In the genomic region with DNA sequence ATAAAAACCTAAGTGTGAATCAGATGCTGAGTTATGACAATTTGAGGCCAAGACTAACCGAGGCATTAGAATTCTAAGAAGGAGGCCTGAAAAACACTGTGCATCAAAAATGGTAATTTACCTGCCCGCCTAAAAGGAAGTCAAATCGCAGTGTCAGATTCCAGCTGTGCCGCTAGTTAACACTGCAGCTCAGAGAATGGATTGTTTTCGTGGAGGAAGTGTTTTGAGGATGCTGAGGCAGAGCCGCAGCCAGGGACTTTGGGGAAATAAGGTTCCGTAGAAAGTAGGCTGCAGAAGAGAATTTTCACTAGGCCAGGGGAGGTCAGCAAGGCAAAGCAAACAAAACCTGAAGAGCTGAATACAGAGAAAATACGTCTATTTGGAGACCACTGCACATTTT, we compare ENCODE assay signal across 16 cellular contexts.
DNase-seq lines count a peak whose midpoint lies in the region; ATAC-seq and TF ChIP-seq lines count a peak whose summit lies in the region.
"Had no signal": no experiment of that assay in that cellular context is flagged by ENCODE, and none has a peak within 500 bp of the region (broad histone marks: within the 10 kb centered on the region; RNA-seq: fewer than 3 reads in every experiment).

No MANE protein-coding gene starts in this region.

- H3K27ac Mint-ChIP-seq in WTC11: peak overlapping the region; percentile 38
- H3K27ac Mint-ChIP-seq in neural progenitor cell: no peak overlapping the region
- H3K27ac Mint-ChIP-seq: B cell; CD4-positive, alpha-beta T cell; IgD-negative memory B cell had no signal

- DNase-seq in H7: peak; percentile 46
- DNase-seq in WTC11 (ENCODE audit: low spot score): peak; percentile 24
- peak; percentile 52 for DNase-seq in iPS DF 19.7 (ENCODE audit: low read depth, low spot score)
- DNase-seq in neural progenitor cell (ENCODE audit: low spot score): peak; percentile 38
- DNase-seq in NCI-H774 (lab: John Stamatoyannopoulos, UW): no peak
- DNase-seq in HuH-7.5 (ENCODE audit: low spot score): no peak
- DNase-seq: C1 segment of cervical spinal cord; Calu3; CD4-positive, alpha-beta T cell; DMS 273 treated with DMSO at 0.1 percent for 48 hours; GOT3 had no signal

- no peaks in the 10 kb centered on the region for H4K20me1 ChIP-seq in neural progenitor cell (ENCODE audit: low read depth)

- H3K4me3 Mint-ChIP-seq in WTC11 (0 out of 2 replicates have a peak overlapping the region, but pooled peaks have one; percentile 11), neural progenitor cell (no peak overlapping the region)
- H3K4me3 Mint-ChIP-seq: B cell; CD4-positive, alpha-beta T cell; IgD-negative memory B cell had no signal

- H3K9ac ChIP-seq in neural progenitor cell: no peak overlapping the region

- H3K9me3 Mint-ChIP-seq in WTC11: peaks cover 14% of the 10 kb centered on the region
- H3K9me3 Mint-ChIP-seq in neural progenitor cell: peaks cover 7% of the 10 kb centered on the region

- H3K36me3 Mint-ChIP-seq in WTC11: peaks cover 13% of the 10 kb centered on the region
- no peaks in the 10 kb centered on the region for H3K36me3 Mint-ChIP-seq in neural progenitor cell
- H3K36me3 Mint-ChIP-seq: IgD-negative memory B cell had no signal

- peak overlapping the region; percentile 47 for H2AFZ ChIP-seq in neural progenitor cell (replicated peaks)

- H3K27ac ChIP-seq in neural progenitor cell: no peak overlapping the region

- H3K36me3 ChIP-seq in H7 (replicated peaks; ENCODE audit: control insufficient read depth, insufficient read depth, low read length) (no peaks in the 10 kb centered on the region), neural progenitor cell (no peaks in the 10 kb centered on the region)

- H3K4me1 Mint-ChIP-seq in WTC11 (peaks cover 20% of the 10 kb centered on the region), neural progenitor cell (no peaks in the 10 kb centered on the region)
- H3K4me1 Mint-ChIP-seq: B cell, IgD-negative memory B cell had no signal

- H3K27me3 ChIP-seq in H7 (ENCODE audit: control insufficient read depth, insufficient read depth, low read length): no peaks in the 10 kb centered on the region
- H3K27me3 ChIP-seq in neural progenitor cell: no peaks in the 10 kb centered on the region

- H3K27me3 Mint-ChIP-seq in WTC11 (ENCODE audit: low read depth) (peaks cover 4% of the 10 kb centered on the region), neural progenitor cell (ENCODE audit: insufficient read depth, low read depth) (no peaks in the 10 kb centered on the region)
- H3K27me3 Mint-ChIP-seq: B cell; CD4-positive, alpha-beta T cell; IgD-negative memory B cell had no signal

- H3K79me2 ChIP-seq in neural progenitor cell (ENCODE audit: low read depth): no peaks in the 10 kb centered on the region

- CTCF ChIA-PET in WTC11 (lab: Charles Lee): interaction anchor here (1.0 kb wide), 1 partner anchor 191 kb away, joined by 4 read pairs; no protein-coding TSS in a partner anchor

- H3K4me3 ChIP-seq in H7 (ENCODE audit: insufficient read depth, low read depth, low read length): no peak overlapping the region
- H3K4me3 ChIP-seq in neural progenitor cell: no peak overlapping the region
- H3K4me3 ChIP-seq: GM12878 had no signal

- TF ChIP-seq CTCF in WTC11 (IDR thresholded peaks at IDR 0.05) (no peak), neural progenitor cell (IDR thresholded peaks at IDR 0.05) (no peak)

- H3K4me1 ChIP-seq in neural progenitor cell: no peaks in the 10 kb centered on the region

- no peaks in the 10 kb centered on the region for H3K9me3 ChIP-seq in neural progenitor cell (ENCODE audit: low read depth)

- no peak overlapping the region for H3K4me2 ChIP-seq in neural progenitor cell

- ATAC-seq in WTC11 (peak; percentile 87), GM21619 (IDR thresholded peaks at IDR 0.05; ENCODE audit: unreplicated experiment) (no peak)
- ATAC-seq: GM12878, HCT116 had no signal

- POLR2A ChIA-PET in WTC11 (lab: Charles Lee): no interaction called here

- no peaks in the 10 kb centered on the region for H3F3A ChIP-seq in neural progenitor cell (ENCODE audit: low read depth)

TF ChIP-seq in WTC11, 78 proteins besides CTCF, POLR2A, EP300 and RAD21:
- no peak for TF ChIP-seq TCF7 (CRISPR knock-in tag; IDR thresholded peaks at IDR 0.05; ENCODE audit: low read depth)
- TF ChIP-seq EMX1 (CRISPR knock-in tag; IDR thresholded peaks at IDR 0.05): no peak
- no peak for TF ChIP-seq ZNF263 (CRISPR knock-in tag; IDR thresholded peaks at IDR 0.05; ENCODE audit: low read depth)
- no peak for TF ChIP-seq ESRRA (CRISPR knock-in tag; IDR thresholded peaks at IDR 0.05; ENCODE audit: borderline replicate concordance)
- TF ChIP-seq FOXP1 (CRISPR knock-in tag; IDR thresholded peaks at IDR 0.05; ENCODE audit: borderline replicate concordance): no peak
- no peak for TF ChIP-seq ZNF138 (CRISPR knock-in tag; conservative IDR thresholded peaks at IDR 0.05)
- no peak for TF ChIP-seq FOXJ3 (CRISPR knock-in tag; IDR thresholded peaks at IDR 0.05; ENCODE audit: borderline replicate concordance)
- TF ChIP-seq, protein P1, sequence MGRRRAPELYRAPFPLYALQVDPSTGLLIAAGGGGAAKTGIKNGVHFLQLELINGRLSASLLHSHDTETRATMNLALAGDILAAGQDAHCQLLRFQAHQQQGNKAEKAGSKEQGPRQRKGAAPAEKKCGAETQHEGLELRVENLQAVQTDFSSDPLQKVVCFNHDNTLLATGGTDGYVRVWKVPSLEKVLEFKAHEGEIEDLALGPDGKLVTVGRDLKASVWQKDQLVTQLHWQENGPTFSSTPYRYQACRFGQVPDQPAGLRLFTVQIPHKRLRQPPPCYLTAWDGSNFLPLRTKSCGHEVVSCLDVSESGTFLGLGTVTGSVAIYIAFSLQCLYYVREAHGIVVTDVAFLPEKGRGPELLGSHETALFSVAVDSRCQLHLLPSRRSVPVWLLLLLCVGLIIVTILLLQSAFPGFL (CRISPR knock-in tag; IDR thresholded peaks at IDR 0.05; ENCODE audit: borderline replicate concordance): no peak

Comparison
In these comparisons a context has a peak if more than half of its experiments do, and no peak if none do; other contexts are left out.
1. DNase-seq: peak in H7 (single experiment), WTC11 (single experiment), iPS DF 19.7 (single experiment) and neural progenitor cell (single experiment); none in NCI-H774 (single experiment) and HuH-7.5 (single experiment).